ENCODE assay signal across 13 cellular contexts in genomic region chr10:118027397-118027796, GRCh38.
A peak's percentile ranks its signal among the peaks of the same experiment; 100 is the strongest.
DNase-seq lines count a peak whose midpoint lies in the region; TF ChIP-seq lines count a peak whose summit lies in the region.
"Had no signal": no experiment of that assay in that cellular context is flagged by ENCODE, and none has a peak within 500 bp of the region (broad histone marks: within the 10 kb centered on the region; RNA-seq: fewer than 3 reads in every experiment).

No MANE protein-coding gene starts in this region.

- H3K36me3 ChIP-seq in Loucy (ENCODE audit: insufficient read depth, low read length) (no peaks in the 10 kb centered on the region), SK-N-MC (ENCODE audit: insufficient read depth, low read length) (no peaks in the 10 kb centered on the region)

- peak overlapping the region; percentile 45 for H3K4me2 ChIP-seq in Loucy (ENCODE audit: low read depth, low read length, poor library complexity, severe bottlenecking)

- H3K9ac ChIP-seq in Loucy (ENCODE audit: low read depth, low read length, poor library complexity, severe bottlenecking) (no peak overlapping the region), SK-N-MC (ENCODE audit: insufficient read length) (no peak overlapping the region)

- H2AFZ ChIP-seq in Loucy (ENCODE audit: low read length): no peak overlapping the region

- H3K27me3 ChIP-seq in Loucy (ENCODE audit: insufficient read depth, low read length, poor library complexity, severe bottlenecking): no peaks in the 10 kb centered on the region

- H3K9me3 ChIP-seq in Loucy (ENCODE audit: insufficient read depth, low read depth, low read length) (no peaks in the 10 kb centered on the region), SK-N-MC (ENCODE audit: low read depth, low read length) (no peaks in the 10 kb centered on the region)

- no peaks in the 10 kb centered on the region for H3F3A ChIP-seq in Loucy (ENCODE audit: low read depth)

- DNase-seq in SK-N-MC (ENCODE audit: low read depth, low spot score): no peak
- DNase-seq in inferior parietal cortex (ENCODE audit: extremely low spot score): peak; percentile 42
- peak; percentile 49 for DNase-seq in retinal pigment epithelial cell (ENCODE audit: low read depth)
- no peak for DNase-seq in GM03348 (ENCODE audit: low spot score)
- no peak for DNase-seq in NCI-H1092 (lab: John Stamatoyannopoulos, UW)
- DNase-seq in activated CD8-positive, alpha-beta memory T cell treated with anti-CD3 and anti-CD28 coated beads, Interleukin-2, amount 50 U/mL, for 48 hours: no peak
- DNase-seq: CD4-positive, alpha-beta memory T cell; H9; IMR-90; MV-4-11; NCI-H1436; NCI-H2029 had no signal

- H4K20me1 ChIP-seq in Loucy (ENCODE audit: insufficient read depth, low read length, poor library complexity, severe bottlenecking): no peaks in the 10 kb centered on the region

- peaks cover 30% of the 10 kb centered on the region for H3K4me1 ChIP-seq in Loucy (ENCODE audit: insufficient read depth, low read length, poor library complexity, severe bottlenecking)

- TF ChIP-seq CTCF in Loucy (conservative IDR thresholded peaks at IDR 0.05; ENCODE audit: low read length) (no peak), retinal pigment epithelial cell (conservative IDR thresholded peaks at IDR 0.05; ENCODE audit: low read depth, low read length) (no peak)

- H3K4me3 ChIP-seq in Loucy (ENCODE audit: low read length, poor library complexity, severe bottlenecking) (no peak overlapping the region), SK-N-MC (peak overlapping the region; percentile 38; the same call in 1 of the 2 replicates), retinal pigment epithelial cell (ENCODE audit: low read length) (no peak overlapping the region)

- H3K27ac ChIP-seq in SK-N-MC: no peak overlapping the region

- H3K9me2 ChIP-seq in Loucy (replicated peaks; ENCODE audit: low read depth, low read length): no peaks in the 10 kb centered on the region

- no peaks in the 10 kb centered on the region for H3K79me2 ChIP-seq in Loucy (ENCODE audit: insufficient read depth, low read length)

Comparison
In these comparisons a context has a peak if more than half of its experiments do, and no peak if none do; other contexts are left out.
1. DNase-seq: peak in inferior parietal cortex (single experiment) and retinal pigment epithelial cell (single experiment); none in SK-N-MC (single experiment), GM03348 (single experiment), NCI-H1092 (single experiment) and activated CD8-positive, alpha-beta memory T cell treated with anti-CD3 and anti-CD28 coated beads, Interleukin-2, amount 50 U/mL, for 48 hours (single experiment).